In genomic region chr6:388202-388903, GRCh38 we compare ENCODE assay signal across 23 cellular contexts. TPM values are rescaled to one million over a fixed set of nuclear protein-coding genes. Genes with fewer than 3 reads are reported as not detected.
A peak's percentile ranks its signal among the peaks of the same experiment; 100 is the strongest.
DNase-seq lines count a peak whose midpoint lies in the region; ATAC-seq, FAIRE-seq and TF ChIP-seq lines count a peak whose summit lies in the region.
"Had no signal": no experiment of that assay in that cellular context is flagged by ENCODE, and none has a peak within 500 bp of the region (broad histone marks: within the 10 kb centered on the region; RNA-seq: fewer than 3 reads in every experiment).

No MANE protein-coding gene starts in this region.

- peaks cover 0 to 43% (median 14%) of the 10 kb centered on the region in 4 donors for H3K4me1 ChIP-seq in right lobe of liver

- peak; percentile 14 for FAIRE-seq in GM12892 (lab: Jason Lieb, UNC)
- FAIRE-seq: astrocyte, TTC549 had no signal

- no peak overlapping the region for H3K4me3 Mint-ChIP-seq in activated CD4-positive, alpha-beta memory T cell treated with anti-CD3 and anti-CD28 coated beads, Interleukin-2, amount 10 ng/mL, durations not matched to agents 7 days and 5 days
- H3K4me3 Mint-ChIP-seq in activated CD4-positive, alpha-beta memory T cell treated with anti-CD3 and anti-CD28 coated beads for 36 hours, result no peak overlapping the region
- H3K4me3 Mint-ChIP-seq in activated T-helper 2 cell treated with anti-CD3 and anti-CD28 coated beads, Interferon-gamma antibody, Interleukin-2, Interleukin-4, amounts not matched to agents 10 μg/mL and 5 μg/mL and 100 μg/mL, durations not matched to agents 14 hours and 24 hours and 36 hours (ENCODE audit: low read depth), result no peak overlapping the region
- H3K4me3 Mint-ChIP-seq: CD8-positive, alpha-beta T cell; neural crest cell had no signal

- H3K9me3 ChIP-seq in right lobe of liver, result no peaks in the 10 kb centered on the region
- H3K9me3 ChIP-seq: MG63, psoas muscle, tibial artery had no signal

- H3K4me3 ChIP-seq in right lobe of liver, result no peak overlapping the region
- H3K4me3 ChIP-seq: GM23248, MG63, psoas muscle, tibial artery had no signal

- POLR2A ChIA-PET in activated CD4-positive, alpha-beta memory T cell treated with anti-CD3 and anti-CD28 coated beads, Interleukin-2, amount 10 ng/mL, durations not matched to agents 7 days and 5 days (lab: Charles Lee), result interaction anchor here (0.7 to 8.3 kb wide), 9 partner anchors 11 to 323 kb away, joined by 3 to 328 read pairs (median 5); no protein-coding TSS in a partner anchor
- POLR2A ChIA-PET in activated CD4-positive, alpha-beta memory T cell treated with anti-CD3 and anti-CD28 coated beads for 36 hours (lab: Charles Lee), result interaction anchor here (1.1 to 1.3 kb wide), 2 partner anchors 178 to 190 kb away, joined by 3 to 5 read pairs; no protein-coding TSS in a partner anchor

- no peaks in the 10 kb centered on the region for H3K36me3 ChIP-seq in right lobe of liver
- H3K36me3 ChIP-seq: MG63, tibial artery had no signal

- H3K36me3 Mint-ChIP-seq in activated CD4-positive, alpha-beta memory T cell treated with anti-CD3 and anti-CD28 coated beads, Interleukin-2, amount 10 ng/mL, durations not matched to agents 7 days and 5 days (ENCODE audit: low read depth), result peaks cover 11% of the 10 kb centered on the region
- peaks cover 17% of the 10 kb centered on the region for H3K36me3 Mint-ChIP-seq in activated CD4-positive, alpha-beta memory T cell treated with anti-CD3 and anti-CD28 coated beads for 36 hours
- peaks cover 20% of the 10 kb centered on the region for H3K36me3 Mint-ChIP-seq in activated T-helper 2 cell treated with anti-CD3 and anti-CD28 coated beads, Interferon-gamma antibody, Interleukin-2, Interleukin-4, amounts not matched to agents 10 μg/mL and 5 μg/mL and 100 μg/mL, durations not matched to agents 14 hours and 24 hours and 36 hours (ENCODE audit: low read depth)

- H3K27ac Mint-ChIP-seq in activated CD4-positive, alpha-beta memory T cell treated with anti-CD3 and anti-CD28 coated beads, Interleukin-2, amount 10 ng/mL, durations not matched to agents 7 days and 5 days, result peak overlapping the region; percentile 13
- no peak overlapping the region for H3K27ac Mint-ChIP-seq in activated CD4-positive, alpha-beta memory T cell treated with anti-CD3 and anti-CD28 coated beads for 36 hours
- peak overlapping the region; percentile 29 for H3K27ac Mint-ChIP-seq in activated T-helper 2 cell treated with anti-CD3 and anti-CD28 coated beads, Interferon-gamma antibody, Interleukin-2, Interleukin-4, amounts not matched to agents 10 μg/mL and 5 μg/mL and 100 μg/mL, durations not matched to agents 14 hours and 24 hours and 36 hours
- H3K27ac Mint-ChIP-seq: CD8-positive, alpha-beta T cell had no signal

- 40% methylated on average over 10 of the region's 10 CpGs for WGBS in right lobe of liver (ENCODE audit: insufficient coverage, low coverage, low lambda C conversion rate, missing lambda C conversion rate)

- DNase-seq in activated CD4-positive, alpha-beta memory T cell treated with anti-CD3 and anti-CD28 coated beads, Interleukin-2, amount 10 ng/mL, durations not matched to agents 7 days and 5 days, result no peak
- DNase-seq in activated CD4-positive, alpha-beta memory T cell treated with anti-CD3 and anti-CD28 coated beads for 36 hours, result no peak
- DNase-seq in GM12892 (ENCODE audit: insufficient read length) (no peak), right lobe of liver (peak in 2 of 3 donors; percentile 76 to 91)
- no peak for DNase-seq in activated T-helper 2 cell treated with anti-CD3 and anti-CD28 coated beads, Interferon-gamma antibody, Interleukin-2, Interleukin-4, amounts not matched to agents 10 μg/mL and 5 μg/mL and 100 μg/mL, durations not matched to agents 14 hours and 24 hours and 36 hours (ENCODE audit: low spot score)
- no peak for DNase-seq in activated effector memory CD4-positive, alpha-beta T cell treated with anti-CD3 and anti-CD28 coated beads, Interleukin-2, amount 50 U/mL, for 16 hours
- DNase-seq: activated CD4-positive, alpha-beta T cell treated with anti-CD3 and anti-CD28 coated beads, Interleukin-2, amount 50 U/mL, for 48 hours; CD8-positive, alpha-beta T cell; DMS79; GM23248; left cardiac atrium; MG63; midbrain; NCI-H1930; NCI-H446; stimulated activated CD4-positive, alpha-beta T cell treated with anti-CD3 and anti-CD28 coated beads, Interleukin-12 subunit alpha, Interleukin-12 subunit beta, amount 100 ng/mL, for 4 hours; tibial artery had no signal

- H3K27me3 ChIP-seq in right lobe of liver, result peaks cover 3 to 14% of the 10 kb centered on the region in 2 donors

- TF ChIP-seq POLR2A in GM12892 (IDR thresholded peaks at IDR 0.05; ENCODE audit: low read depth, low read length), result no peak
- TF ChIP-seq POLR2A in right lobe of liver (IDR thresholded peaks at IDR 0.05), result no peak

- ATAC-seq in right lobe of liver, result peak; percentile 59 to 83 (median 74)
- no peak for ATAC-seq in GM19452 (IDR thresholded peaks at IDR 0.05; ENCODE audit: unreplicated experiment)
- no peak for ATAC-seq in GM21447 (IDR thresholded peaks at IDR 0.05; ENCODE audit: unreplicated experiment)
- ATAC-seq: CD8-positive, alpha-beta T cell; left cardiac atrium; psoas muscle had no signal

- H3K4me1 Mint-ChIP-seq in activated CD4-positive, alpha-beta memory T cell treated with anti-CD3 and anti-CD28 coated beads, Interleukin-2, amount 10 ng/mL, durations not matched to agents 7 days and 5 days, result peaks cover 28% of the 10 kb centered on the region
- H3K4me1 Mint-ChIP-seq in activated CD4-positive, alpha-beta memory T cell treated with anti-CD3 and anti-CD28 coated beads for 36 hours (ENCODE audit: low read depth), result peaks cover 24% of the 10 kb centered on the region
- H3K4me1 Mint-ChIP-seq in activated T-helper 2 cell treated with anti-CD3 and anti-CD28 coated beads, Interferon-gamma antibody, Interleukin-2, Interleukin-4, amounts not matched to agents 10 μg/mL and 5 μg/mL and 100 μg/mL, durations not matched to agents 14 hours and 24 hours and 36 hours (ENCODE audit: low read depth), result peaks cover 28% of the 10 kb centered on the region

- H3K27ac ChIP-seq in right lobe of liver, result peak overlapping the region in 2 of 3 donors; percentile 82 to 97
- H3K27ac ChIP-seq: GM23248, psoas muscle, tibial artery had no signal

- no peaks in the 10 kb centered on the region for H3K9me3 Mint-ChIP-seq in activated CD4-positive, alpha-beta memory T cell treated with anti-CD3 and anti-CD28 coated beads, Interleukin-2, amount 10 ng/mL, durations not matched to agents 7 days and 5 days
- H3K9me3 Mint-ChIP-seq in activated CD4-positive, alpha-beta memory T cell treated with anti-CD3 and anti-CD28 coated beads for 36 hours, result no peaks in the 10 kb centered on the region
- H3K9me3 Mint-ChIP-seq in activated T-helper 2 cell treated with anti-CD3 and anti-CD28 coated beads, Interferon-gamma antibody, Interleukin-2, Interleukin-4, amounts not matched to agents 10 μg/mL and 5 μg/mL and 100 μg/mL, durations not matched to agents 14 hours and 24 hours and 36 hours, result no peaks in the 10 kb centered on the region
- H3K9me3 Mint-ChIP-seq: CD8-positive, alpha-beta T cell; neural crest cell had no signal

- no peak for TF ChIP-seq CTCF in right lobe of liver (IDR thresholded peaks at IDR 0.05)

- peaks cover 9% of the 10 kb centered on the region for H3K27me3 Mint-ChIP-seq in activated CD4-positive, alpha-beta memory T cell treated with anti-CD3 and anti-CD28 coated beads, Interleukin-2, amount 10 ng/mL, durations not matched to agents 7 days and 5 days
- peaks cover 12% of the 10 kb centered on the region for H3K27me3 Mint-ChIP-seq in activated CD4-positive, alpha-beta memory T cell treated with anti-CD3 and anti-CD28 coated beads for 36 hours
- H3K27me3 Mint-ChIP-seq in activated T-helper 2 cell treated with anti-CD3 and anti-CD28 coated beads, Interferon-gamma antibody, Interleukin-2, Interleukin-4, amounts not matched to agents 10 μg/mL and 5 μg/mL and 100 μg/mL, durations not matched to agents 14 hours and 24 hours and 36 hours (ENCODE audit: low read depth), result no peaks in the 10 kb centered on the region

- CTCF ChIA-PET in activated CD4-positive, alpha-beta memory T cell treated with anti-CD3 and anti-CD28 coated beads, Interleukin-2, amount 10 ng/mL, durations not matched to agents 7 days and 5 days (lab: Charles Lee), result interaction anchor here (0.8 to 7.3 kb wide), 3 partner anchors 16 to 199 kb away, joined by 4 to 57 read pairs (median 45); no protein-coding TSS in a partner anchor
- CTCF ChIA-PET in activated CD4-positive, alpha-beta memory T cell treated with anti-CD3 and anti-CD28 coated beads for 36 hours (lab: Charles Lee), result interaction anchor here (0.8 to 6.3 kb wide), 4 partner anchors 198 to 334 kb away, joined by 3 to 54 read pairs (median 4); no protein-coding TSS in a partner anchor

- intact Hi-C loops in activated CD4-positive, alpha-beta memory T cell treated with anti-CD3 and anti-CD28 coated beads for 36 hours (cut with micrococcal nuclease), result loop anchor here (2.0 kb wide), 2 partner anchors 70 to 322 kb away; no protein-coding TSS in a partner anchor
- intact Hi-C loops in activated T-helper 2 cell treated with anti-CD3 and anti-CD28 coated beads, Interferon-gamma antibody, Interleukin-2, Interleukin-4, amounts not matched to agents 10 μg/mL and 5 μg/mL and 100 μg/mL, durations not matched to agents 14 hours and 24 hours and 36 hours (cut with micrococcal nuclease), result no loop called here
- intact Hi-C loops in right lobe of liver (cut with DNase I), result no loop called here

RNA-seq across cellular contexts. Expression of gene IRF4, which starts 3.2 kb away (rescaled TPM):
- total RNA-seq in activated CD4-positive, alpha-beta memory T cell treated with anti-CD3 and anti-CD28 coated beads, Interleukin-2, amount 10 ng/mL, durations not matched to agents 7 days and 5 days, result 100 to 1,000 TPM; 171 to 178 TPM
- 100 to 1,000 TPM; 689 to 705 TPM for total RNA-seq in activated CD4-positive, alpha-beta memory T cell treated with anti-CD3 and anti-CD28 coated beads for 36 hours
- 248 TPM for polyA plus RNA-seq in GM12892 (2012; ENCODE audit: missing spikeins)
- 1,053 and 1,062 TPM in 2 replicates for total RNA-seq in activated T-helper 2 cell treated with anti-CD3 and anti-CD28 coated beads, Interferon-gamma antibody, Interleukin-2, Interleukin-4, amounts not matched to agents 10 μg/mL and 5 μg/mL and 100 μg/mL, durations not matched to agents 14 hours and 24 hours and 36 hours
- 1 to 10 TPM in 4 of 6 experiments, under 1 TPM in 2; 0.24 to 5.0 (median 1.6) TPM for total RNA-seq in right lobe of liver
- total RNA-seq: GM23248 had no signal

Comparison
In these comparisons a context has a peak if more than half of its experiments do, and no peak if none do; other contexts are left out.
1. DNase-seq: peak in right lobe of liver (2 of 3); none in activated CD4-positive, alpha-beta memory T cell treated with anti-CD3 and anti-CD28 coated beads, Interleukin-2, amount 10 ng/mL, durations not matched to agents 7 days and 5 days (single experiment), activated CD4-positive, alpha-beta memory T cell treated with anti-CD3 and anti-CD28 coated beads for 36 hours (single experiment), GM12892 (single experiment), activated T-helper 2 cell treated with anti-CD3 and anti-CD28 coated beads, Interferon-gamma antibody, Interleukin-2, Interleukin-4, amounts not matched to agents 10 μg/mL and 5 μg/mL and 100 μg/mL, durations not matched to agents 14 hours and 24 hours and 36 hours (single experiment) and activated effector memory CD4-positive, alpha-beta T cell treated with anti-CD3 and anti-CD28 coated beads, Interleukin-2, amount 50 U/mL, for 16 hours (single experiment).
2. ATAC-seq: peak in right lobe of liver (4 of 4); none in GM19452 (single experiment) and GM21447 (single experiment).
3. RNA of gene IRF4, which starts 3.2 kb away (total RNA-seq): 1,053 to 1,062 TPM in activated T-helper 2 cell treated with anti-CD3 and anti-CD28 coated beads, Interferon-gamma antibody, Interleukin-2, Interleukin-4, amounts not matched to agents 10 μg/mL and 5 μg/mL and 100 μg/mL, durations not matched to agents 14 hours and 24 hours and 36 hours, 689 to 705 TPM in activated CD4-positive, alpha-beta memory T cell treated with anti-CD3 and anti-CD28 coated beads for 36 hours and 171 to 178 TPM in activated CD4-positive, alpha-beta memory T cell treated with anti-CD3 and anti-CD28 coated beads, Interleukin-2, amount 10 ng/mL, durations not matched to agents 7 days and 5 days; 0.24 to 5.0 TPM in right lobe of liver; every median in the first group is over 10 times any median in the second.